Comparison of ENCODE assay signal across 1 cellular context in the genomic region with DNA sequence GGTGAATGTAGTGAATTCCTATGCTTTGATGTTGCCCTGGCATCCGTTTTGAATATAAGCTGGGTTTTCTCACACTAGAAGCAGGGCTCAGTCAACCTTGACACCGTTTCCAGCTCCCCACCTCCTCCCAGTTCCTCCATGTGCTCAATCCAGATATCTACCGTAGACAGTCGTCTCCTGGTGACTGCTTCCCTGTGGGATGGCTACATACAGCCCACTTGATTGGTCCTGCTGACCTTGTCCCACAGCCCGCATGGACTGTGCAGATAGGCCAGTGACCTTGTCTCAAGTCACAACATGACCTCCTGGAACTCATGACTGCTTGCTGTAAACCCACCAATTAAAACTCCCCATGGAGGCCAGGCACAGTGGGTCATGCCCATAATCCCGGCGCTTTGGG.
A peak's percentile ranks its signal among the peaks of the same experiment; 100 is the strongest.
TF ChIP-seq lines count a peak whose summit lies in the region.

No MANE protein-coding gene starts in this region.

TF ChIP-seq in GM12878, 131 proteins besides CTCF, POLR2A, EP300 and RAD21:
- TF ChIP-seq JUNB (IDR thresholded peaks at IDR 0.05): no peak
- TF ChIP-seq ZZZ3 (IDR thresholded peaks at IDR 0.05; ENCODE audit: control insufficient read depth, insufficient read length, low read depth): no peak
- no peak for TF ChIP-seq IRF4 (IDR thresholded peaks at IDR 0.05; ENCODE audit: low read depth, low read length)
- TF ChIP-seq BHLHE40 (IDR thresholded peaks at IDR 0.05; ENCODE audit: borderline replicate concordance in 1 of 2, low read depth in 2 of 2, low read length in 1 of 2): no peak
- no peak for TF ChIP-seq HDGF (IDR thresholded peaks at IDR 0.05)
- no peak for TF ChIP-seq CBX5 (IDR thresholded peaks at IDR 0.05; ENCODE audit: low read depth)
- peak; percentile 43; the same call in 1 of the 2 replicates for TF ChIP-seq NR2F1 (conservative IDR thresholded peaks at IDR 0.05)
- TF ChIP-seq SPI1 (IDR thresholded peaks at IDR 0.05; ENCODE audit: borderline replicate concordance, insufficient read depth, low read depth, low read length): peak; percentile 27; the same call in 1 of the 2 replicates
- peak; percentile 63 for TF ChIP-seq EED (IDR thresholded peaks at IDR 0.05; ENCODE audit: low read depth)
- TF ChIP-seq, protein P1, sequence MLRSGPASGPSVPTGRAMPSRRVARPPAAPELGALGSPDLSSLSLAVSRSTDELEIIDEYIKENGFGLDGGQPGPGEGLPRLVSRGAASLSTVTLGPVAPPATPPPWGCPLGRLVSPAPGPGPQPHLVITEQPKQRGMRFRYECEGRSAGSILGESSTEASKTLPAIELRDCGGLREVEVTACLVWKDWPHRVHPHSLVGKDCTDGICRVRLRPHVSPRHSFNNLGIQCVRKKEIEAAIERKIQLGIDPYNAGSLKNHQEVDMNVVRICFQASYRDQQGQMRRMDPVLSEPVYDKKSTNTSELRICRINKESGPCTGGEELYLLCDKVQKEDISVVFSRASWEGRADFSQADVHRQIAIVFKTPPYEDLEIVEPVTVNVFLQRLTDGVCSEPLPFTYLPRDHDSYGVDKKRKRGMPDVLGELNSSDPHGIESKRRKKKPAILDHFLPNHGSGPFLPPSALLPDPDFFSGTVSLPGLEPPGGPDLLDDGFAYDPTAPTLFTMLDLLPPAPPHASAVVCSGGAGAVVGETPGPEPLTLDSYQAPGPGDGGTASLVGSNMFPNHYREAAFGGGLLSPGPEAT (IDR thresholded peaks at IDR 0.05; ENCODE audit: low read depth): 0 out of 2 replicates have a peak, but pooled peaks have one; percentile 26
- TF ChIP-seq, protein P2, sequence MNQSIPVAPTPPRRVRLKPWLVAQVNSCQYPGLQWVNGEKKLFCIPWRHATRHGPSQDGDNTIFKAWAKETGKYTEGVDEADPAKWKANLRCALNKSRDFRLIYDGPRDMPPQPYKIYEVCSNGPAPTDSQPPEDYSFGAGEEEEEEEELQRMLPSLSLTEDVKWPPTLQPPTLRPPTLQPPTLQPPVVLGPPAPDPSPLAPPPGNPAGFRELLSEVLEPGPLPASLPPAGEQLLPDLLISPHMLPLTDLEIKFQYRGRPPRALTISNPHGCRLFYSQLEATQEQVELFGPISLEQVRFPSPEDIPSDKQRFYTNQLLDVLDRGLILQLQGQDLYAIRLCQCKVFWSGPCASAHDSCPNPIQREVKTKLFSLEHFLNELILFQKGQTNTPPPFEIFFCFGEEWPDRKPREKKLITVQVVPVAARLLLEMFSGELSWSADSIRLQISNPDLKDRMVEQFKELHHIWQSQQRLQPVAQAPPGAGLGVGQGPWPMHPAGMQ (IDR thresholded peaks at IDR 0.05; ENCODE audit: borderline replicate concordance): no peak
- TF ChIP-seq POLR2AphosphoS5 (IDR thresholded peaks at IDR 0.05; ENCODE audit: low read length): 0 out of 2 replicates have a peak, but pooled peaks have one; percentile 23
- no peak for TF ChIP-seq MYC (IDR thresholded peaks at IDR 0.05; ENCODE audit: insufficient read depth, insufficient read length, insufficient replicate concordance, low read length, severe bottlenecking)
- TF ChIP-seq, protein P3, sequence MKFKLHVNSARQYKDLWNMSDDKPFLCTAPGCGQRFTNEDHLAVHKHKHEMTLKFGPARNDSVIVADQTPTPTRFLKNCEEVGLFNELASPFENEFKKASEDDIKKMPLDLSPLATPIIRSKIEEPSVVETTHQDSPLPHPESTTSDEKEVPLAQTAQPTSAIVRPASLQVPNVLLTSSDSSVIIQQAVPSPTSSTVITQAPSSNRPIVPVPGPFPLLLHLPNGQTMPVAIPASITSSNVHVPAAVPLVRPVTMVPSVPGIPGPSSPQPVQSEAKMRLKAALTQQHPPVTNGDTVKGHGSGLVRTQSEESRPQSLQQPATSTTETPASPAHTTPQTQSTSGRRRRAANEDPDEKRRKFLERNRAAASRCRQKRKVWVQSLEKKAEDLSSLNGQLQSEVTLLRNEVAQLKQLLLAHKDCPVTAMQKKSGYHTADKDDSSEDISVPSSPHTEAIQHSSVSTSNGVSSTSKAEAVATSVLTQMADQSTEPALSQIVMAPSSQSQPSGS (IDR thresholded peaks at IDR 0.05; ENCODE audit: low read length): no peak
- TF ChIP-seq IKZF1 (conservative IDR thresholded peaks at IDR 0.05): peak; percentile 41; the same call in 1 of the 2 replicates
- peak; percentile 77; the same call in 1 of the 2 replicates for TF ChIP-seq PAX5 (IDR thresholded peaks at IDR 0.05; ENCODE audit: borderline replicate concordance, low read depth, low read length)
